17 cellular contexts compared by ENCODE assay signal in the genomic region with DNA sequence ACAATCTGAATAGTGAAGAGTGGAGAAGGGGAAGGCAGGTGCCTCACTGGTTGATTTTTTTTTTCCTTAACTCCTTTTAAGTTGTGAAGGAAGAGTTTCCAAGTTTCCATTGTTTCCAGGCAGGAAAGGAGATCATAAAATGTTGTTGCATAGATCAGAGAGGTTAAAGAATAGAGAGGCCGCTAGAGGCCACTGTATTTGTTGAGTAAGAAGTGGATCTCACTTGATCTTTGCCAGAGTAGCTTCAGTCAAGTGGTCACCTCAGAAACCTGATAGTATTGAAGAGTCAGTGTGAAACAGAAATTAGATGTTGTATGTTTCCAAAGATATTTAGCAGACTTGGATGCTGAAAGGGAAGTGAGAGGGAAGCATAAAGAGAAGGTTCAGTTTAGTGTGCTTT. TPM values are rescaled to one million over a fixed set of nuclear protein-coding genes. Genes with fewer than 3 reads are reported as not detected.
DNase-seq lines count a peak whose midpoint lies in the region; ATAC-seq and TF ChIP-seq lines count a peak whose summit lies in the region.
"Had no signal": no experiment of that assay in that cellular context is flagged by ENCODE, and none has a peak within 500 bp of the region (broad histone marks: within the 10 kb centered on the region; RNA-seq: fewer than 3 reads in every experiment).

No MANE protein-coding gene starts in this region.

- 0 out of 2 replicates have a peak, but pooled peaks have one; percentile 2 for TF ChIP-seq CTCF in AG10803 (conservative IDR thresholded peaks at IDR 0.05; ENCODE audit: low read length)
- no peak for TF ChIP-seq CTCF in RWPE1 (conservative IDR thresholded peaks at IDR 0.05; ENCODE audit: low read depth)

- no peaks in the 10 kb centered on the region for H3K27me3 ChIP-seq in Karpas-422 (ENCODE audit: low read length)
- H3K27me3 ChIP-seq: ovary had no signal

- no peaks in the 10 kb centered on the region for H3K36me3 ChIP-seq in Karpas-422 (ENCODE audit: insufficient read depth, low read length)
- H3K36me3 ChIP-seq: left ventricle myocardium inferior, ovary had no signal

- H3K9me3 Mint-ChIP-seq in activated CD8-positive, alpha-beta T cell treated with anti-CD3 and anti-CD28 coated beads, Interleukin-2, amount 10 ng/mL, durations not matched to agents 7 days and 5 days (ENCODE audit: insufficient read depth): no peaks in the 10 kb centered on the region

- no peaks in the 10 kb centered on the region for H4K20me1 ChIP-seq in Karpas-422 (ENCODE audit: insufficient read depth, low read depth, low read length)

- no peak overlapping the region for H3K27ac ChIP-seq in Karpas-422 (ENCODE audit: low read length)
- H3K27ac ChIP-seq in RWPE1: no peak overlapping the region
- H3K27ac ChIP-seq: left ventricle myocardium inferior, ovary had no signal

- no peaks in the 10 kb centered on the region for H3K4me1 Mint-ChIP-seq in activated CD8-positive, alpha-beta T cell treated with anti-CD3 and anti-CD28 coated beads, Interleukin-2, amount 10 ng/mL, durations not matched to agents 7 days and 5 days (ENCODE audit: low read depth)
- H3K4me1 Mint-ChIP-seq: CD4-positive, alpha-beta memory T cell had no signal

- no peak overlapping the region for H3K4me2 ChIP-seq in Karpas-422 (ENCODE audit: low read depth, low read length, poor library complexity, severe bottlenecking)

- POLR2A ChIA-PET in activated CD8-positive, alpha-beta T cell treated with anti-CD3 and anti-CD28 coated beads, Interleukin-2, amount 10 ng/mL, durations not matched to agents 7 days and 5 days (lab: Charles Lee): no interaction called here
- POLR2A ChIA-PET in RWPE1 (lab: Yijun Ruan, JAX; ENCODE audit: low non-redundant PET): no interaction called here

- H3K9me2 ChIP-seq in Karpas-422 (replicated peaks; ENCODE audit: insufficient read depth, low read length): no peaks in the 10 kb centered on the region

- CTCF ChIA-PET in activated CD8-positive, alpha-beta T cell treated with anti-CD3 and anti-CD28 coated beads, Interleukin-2, amount 10 ng/mL, durations not matched to agents 7 days and 5 days (lab: Charles Lee): no interaction called here
- CTCF ChIA-PET in RWPE1 (lab: Yijun Ruan, JAX): interaction anchor here (0.6 to 0.7 kb wide), 2 partner anchors 15 to 318 kb away, joined by 3 to 5 read pairs; no protein-coding TSS in a partner anchor

- ATAC-seq in left lobe of liver (peak; percentile 54), HG03378 (IDR thresholded peaks at IDR 0.05; ENCODE audit: unreplicated experiment) (no peak)
- ATAC-seq in activated CD8-positive, alpha-beta T cell treated with anti-CD3 and anti-CD28 coated beads, Interleukin-2, amount 10 ng/mL, durations not matched to agents 7 days and 5 days: no peak

- H3K36me3 Mint-ChIP-seq in activated CD8-positive, alpha-beta T cell treated with anti-CD3 and anti-CD28 coated beads, Interleukin-2, amount 10 ng/mL, durations not matched to agents 7 days and 5 days (ENCODE audit: low read depth): no peaks in the 10 kb centered on the region
- H3K36me3 Mint-ChIP-seq: CD4-positive, alpha-beta memory T cell had no signal

- no peaks in the 10 kb centered on the region for H3K9me3 ChIP-seq in Karpas-422 (ENCODE audit: low read length)
- H3K9me3 ChIP-seq: left ventricle myocardium inferior, ovary had no signal

- H3K4me3 ChIP-seq in AG10803 (ENCODE audit: low read length): no peak overlapping the region
- no peak overlapping the region for H3K4me3 ChIP-seq in Karpas-422 (ENCODE audit: low read length)
- H3K4me3 ChIP-seq: left ventricle myocardium inferior, ovary had no signal

- H3K4me1 ChIP-seq in Karpas-422 (ENCODE audit: low read length): no peaks in the 10 kb centered on the region
- H3K4me1 ChIP-seq: left ventricle myocardium inferior had no signal

- peak; percentile 1 for DNase-seq in AG10803 (ENCODE audit: low read depth)
- DNase-seq in Karpas-422: peak; percentile 49
- peak; percentile 31 for DNase-seq in SK-N-DZ (ENCODE audit: low spot score)
- no peak for DNase-seq in left lobe of liver (ENCODE audit: low spot score)
- no peak for DNase-seq in activated CD8-positive, alpha-beta T cell treated with anti-CD3 and anti-CD28 coated beads, Interleukin-2, amount 10 ng/mL, durations not matched to agents 7 days and 5 days
- DNase-seq in Kasumi-1 (lab: John Stamatoyannopoulos, UW): no peak
- no peak for DNase-seq in RWPE1 (ENCODE audit: low spot score)
- DNase-seq: activated CD4-positive, alpha-beta T cell treated with anti-CD3 and anti-CD28 coated beads for 1 hour; activated effector memory CD4-positive, alpha-beta T cell treated with anti-CD3 and anti-CD28 coated beads, Interleukin-2, amount 50 U/mL, for 16 hours; CD4-positive, alpha-beta memory T cell; left ventricle myocardium inferior; NCI-H1048; ovary; Right ventricle myocardium superior; stimulated activated CD4-positive, alpha-beta T cell treated with anti-CD3 and anti-CD28 coated beads, Interleukin-2, amount 100 ng/mL, for 48 hours had no signal

- no peak overlapping the region for H3K27ac Mint-ChIP-seq in activated CD8-positive, alpha-beta T cell treated with anti-CD3 and anti-CD28 coated beads, Interleukin-2, amount 10 ng/mL, durations not matched to agents 7 days and 5 days
- H3K27ac Mint-ChIP-seq: CD4-positive, alpha-beta memory T cell had no signal

- no peaks in the 10 kb centered on the region for H3K79me2 ChIP-seq in Karpas-422 (ENCODE audit: low read length)

- H3K9ac ChIP-seq in Karpas-422 (ENCODE audit: low read length): no peak overlapping the region

- H3K4me3 Mint-ChIP-seq in activated CD8-positive, alpha-beta T cell treated with anti-CD3 and anti-CD28 coated beads, Interleukin-2, amount 10 ng/mL, durations not matched to agents 7 days and 5 days: no peak overlapping the region
- H3K4me3 Mint-ChIP-seq: CD4-positive, alpha-beta memory T cell had no signal

- no peaks in the 10 kb centered on the region for H3K27me3 Mint-ChIP-seq in activated CD8-positive, alpha-beta T cell treated with anti-CD3 and anti-CD28 coated beads, Interleukin-2, amount 10 ng/mL, durations not matched to agents 7 days and 5 days (ENCODE audit: low read depth)
- H3K27me3 Mint-ChIP-seq: CD4-positive, alpha-beta memory T cell had no signal

- H2AFZ ChIP-seq in Karpas-422 (ENCODE audit: low read length): no peak overlapping the region

RNA-seq across cellular contexts. Expression of gene CTNNA2, which starts 17.6 kb away (rescaled TPM):
- not detected in 2 replicates for total RNA-seq in Karpas-422 (2014; rRNA removed; shearing (Covaris generic); ENCODE audit: low replicate concordance)
- polyA plus RNA-seq in SK-N-DZ (2014; cell fraction: cytosol; rRNA removed): 25.6 and 27.3 TPM in 2 replicates
- polyA plus RNA-seq in SK-N-DZ (2014; cell fraction: nucleus; rRNA removed): 12.3 and 21.5 TPM in 2 replicates
- not detected for total RNA-seq in left lobe of liver
- total RNA-seq in activated CD8-positive, alpha-beta T cell treated with anti-CD3 and anti-CD28 coated beads, Interleukin-2, amount 10 ng/mL, durations not matched to agents 7 days and 5 days: not detected
- total RNA-seq: CD4-positive, alpha-beta memory T cell; left ventricle myocardium inferior; Right ventricle myocardium superior; subcutaneous adipose tissue had no signal
- polyA plus RNA-seq: CD4-positive, alpha-beta memory T cell had no signal

Comparison
In these comparisons a context has a peak if more than half of its experiments do, and no peak if none do; other contexts are left out.
1. DNase-seq: peak in AG10803 (single experiment), Karpas-422 (single experiment) and SK-N-DZ (single experiment); none in left lobe of liver (single experiment), activated CD8-positive, alpha-beta T cell treated with anti-CD3 and anti-CD28 coated beads, Interleukin-2, amount 10 ng/mL, durations not matched to agents 7 days and 5 days (single experiment), Kasumi-1 (0 of 2) and RWPE1 (single experiment).